ENCODE assay signal across 1 cellular context in the genomic region with DNA sequence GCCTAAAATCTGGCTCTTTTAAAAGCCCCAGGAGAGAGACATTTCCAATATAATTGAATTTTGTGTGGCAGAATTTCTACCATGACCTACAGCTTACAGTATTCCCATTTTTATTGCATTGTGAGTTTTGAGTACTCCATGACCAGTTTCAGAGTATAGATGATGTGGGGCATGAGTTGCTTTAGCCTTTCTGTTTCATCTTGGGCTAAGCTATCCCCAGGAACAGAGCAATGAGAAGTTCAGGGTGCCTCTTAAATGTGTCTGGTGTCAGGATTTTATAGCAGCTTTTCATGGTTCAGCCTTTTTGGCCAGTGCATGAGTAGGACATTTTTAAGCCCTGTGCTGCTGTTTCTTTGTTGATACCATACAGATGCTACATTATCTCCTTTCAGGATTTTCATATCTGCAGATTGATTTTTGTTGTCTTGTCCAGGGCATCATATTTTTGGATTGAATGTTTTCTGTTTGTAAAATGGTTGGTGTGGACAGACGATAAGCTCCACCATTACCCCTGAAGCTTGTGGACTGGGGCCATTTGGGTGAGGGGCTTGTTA.
TF ChIP-seq lines count a peak whose summit lies in the region.

No MANE protein-coding gene starts in this region.

TF ChIP-seq in endothelial cell of umbilical vein, 7 proteins besides CTCF, POLR2A, EP300 and RAD21 (continued from another document):
- TF ChIP-seq, protein P1, sequence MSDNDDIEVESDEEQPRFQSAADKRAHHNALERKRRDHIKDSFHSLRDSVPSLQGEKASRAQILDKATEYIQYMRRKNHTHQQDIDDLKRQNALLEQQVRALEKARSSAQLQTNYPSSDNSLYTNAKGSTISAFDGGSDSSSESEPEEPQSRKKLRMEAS (IDR thresholded peaks at IDR 0.05; ENCODE audit: insufficient read depth, insufficient read length), result no peak
- no peak for TF ChIP-seq POLR2AphosphoS5 (IDR thresholded peaks at IDR 0.05; ENCODE audit: insufficient read depth, low read depth, low read length)
TF ChIP-seq in endothelial cell of umbilical vein: peak in this region for 0.
